Comparison of ENCODE assay signal across 1 cellular context in genomic region chr1:110407260-110408210, GRCh38.
TF ChIP-seq lines count a peak whose summit lies in the region.

Gene LAMTOR5, minus strand, starts transcription at chr1:110407694. Its CDS starts 74 bp downstream, at chr1:110407620.

TF ChIP-seq in WTC11, 78 proteins besides CTCF, POLR2A, EP300 and RAD21 (continued from another document):
- TF ChIP-seq ZNF219 (CRISPR knock-in tag; IDR thresholded peaks at IDR 0.05; ENCODE audit: borderline replicate concordance), result no peak; the same call in 1 of the 2 replicates
